1 cellular context compared by ENCODE assay signal in genomic region chr3:171768281-171768925, GRCh38.
TF ChIP-seq lines count a peak whose summit lies in the region.

No MANE protein-coding gene starts in this region.

TF ChIP-seq in endothelial cell of umbilical vein, 7 proteins besides CTCF, POLR2A, EP300 and RAD21:
- TF ChIP-seq, protein P1, sequence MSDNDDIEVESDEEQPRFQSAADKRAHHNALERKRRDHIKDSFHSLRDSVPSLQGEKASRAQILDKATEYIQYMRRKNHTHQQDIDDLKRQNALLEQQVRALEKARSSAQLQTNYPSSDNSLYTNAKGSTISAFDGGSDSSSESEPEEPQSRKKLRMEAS (IDR thresholded peaks at IDR 0.05; ENCODE audit: insufficient read depth, insufficient read length), result no peak
- TF ChIP-seq EZH2 (IDR thresholded peaks at IDR 0.05; ENCODE audit: borderline replicate concordance, low read depth, low read length, severe bottlenecking), result no peak
- no peak for TF ChIP-seq JUN (IDR thresholded peaks at IDR 0.05; ENCODE audit: borderline replicate concordance, insufficient read depth, insufficient read length, low read depth)
- no peak for TF ChIP-seq POLR2AphosphoS5 (IDR thresholded peaks at IDR 0.05; ENCODE audit: insufficient read depth, low read depth, low read length)
- TF ChIP-seq FOS (IDR thresholded peaks at IDR 0.05; ENCODE audit: borderline replicate concordance, insufficient read depth, low read length), result no peak
